Comparison of ENCODE assay signal across 15 cellular contexts in the genomic region with DNA sequence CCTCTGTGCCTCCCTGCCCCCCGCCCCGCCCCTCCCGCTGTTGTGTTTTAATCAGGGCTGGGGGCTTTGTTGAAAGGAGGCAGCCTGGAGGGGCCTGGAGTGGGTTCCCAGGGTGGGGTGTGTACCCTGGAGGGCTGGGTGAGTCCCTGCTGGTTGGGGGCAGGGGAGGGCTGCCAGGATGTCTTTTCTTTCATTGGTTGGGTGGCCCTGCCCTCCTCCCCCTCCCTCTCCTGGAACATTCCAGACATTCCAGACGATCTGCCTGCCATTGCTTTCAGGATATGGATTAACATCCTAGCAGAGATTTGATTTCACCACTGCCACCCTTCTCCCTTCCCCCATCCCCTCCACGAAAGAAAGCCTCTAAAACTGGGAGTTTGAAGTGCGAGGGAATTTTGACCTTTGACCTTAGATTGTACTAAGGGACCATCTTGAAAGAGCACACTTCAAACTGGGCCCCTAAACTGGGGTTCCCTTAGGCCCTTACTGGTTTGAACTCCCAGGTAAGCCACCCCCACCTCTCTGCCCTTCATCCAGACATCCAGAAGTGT. TPM values are rescaled to one million over a fixed set of nuclear protein-coding genes. Genes with fewer than 3 reads are reported as not detected.
DNase-seq lines count a peak whose midpoint lies in the region; ATAC-seq, FAIRE-seq and TF ChIP-seq lines count a peak whose summit lies in the region.
"Had no signal": no experiment of that assay in that cellular context is flagged by ENCODE, and none has a peak within 500 bp of the region (broad histone marks: within the 10 kb centered on the region; RNA-seq: fewer than 3 reads in every experiment).

No MANE protein-coding gene starts in this region.

- no peak for FAIRE-seq in H54 (lab: Jason Lieb, UNC)
- FAIRE-seq: small intestine had no signal

- H3K4me1 Mint-ChIP-seq in stimulated activated naive CD8-positive, alpha-beta T cell treated with anti-CD3 and anti-CD28 coated beads, Interleukin-15, amount 100 ng/mL, for 72 hours: no peaks in the 10 kb centered on the region

- intact Hi-C loops in left ventricle myocardium superior (cut with micrococcal nuclease): no loop called here

- no peaks in the 10 kb centered on the region for H3K9me3 Mint-ChIP-seq in stimulated activated naive CD8-positive, alpha-beta T cell treated with anti-CD3 and anti-CD28 coated beads, Interleukin-15, amount 100 ng/mL, for 72 hours

- H3K27me3 Mint-ChIP-seq in stimulated activated naive CD8-positive, alpha-beta T cell treated with anti-CD3 and anti-CD28 coated beads, Interleukin-15, amount 100 ng/mL, for 72 hours: no peaks in the 10 kb centered on the region

- no peak overlapping the region for H3K27ac Mint-ChIP-seq in stimulated activated naive CD8-positive, alpha-beta T cell treated with anti-CD3 and anti-CD28 coated beads, Interleukin-15, amount 100 ng/mL, for 72 hours

- TF ChIP-seq POLR2A in H54 (IDR thresholded peaks at IDR 0.05; ENCODE audit: low read depth, low read length): no peak

- H3K4me3 Mint-ChIP-seq in stimulated activated naive CD8-positive, alpha-beta T cell treated with anti-CD3 and anti-CD28 coated beads, Interleukin-15, amount 100 ng/mL, for 72 hours: no peak overlapping the region

- ATAC-seq in stimulated activated naive CD8-positive, alpha-beta T cell treated with anti-CD3 and anti-CD28 coated beads, Interleukin-15, amount 100 ng/mL, for 72 hours: no peak
- no peak for ATAC-seq in GM18907 (IDR thresholded peaks at IDR 0.05; ENCODE audit: unreplicated experiment)
- no peak for ATAC-seq in left ventricle myocardium superior

- DNase-seq in H54 (ENCODE audit: insufficient read length, low spot score): peak; percentile 52
- DNase-seq in SW480 (ENCODE audit: low spot score): peak; percentile 48
- peak; percentile 79 for DNase-seq in hepatic stellate cell (ENCODE audit: low spot score)
- peak; percentile 82 for DNase-seq in retinal pigment epithelial cell (ENCODE audit: low read depth)
- DNase-seq in stimulated activated naive CD8-positive, alpha-beta T cell treated with anti-CD3 and anti-CD28 coated beads, Interleukin-15, amount 100 ng/mL, for 72 hours: no peak
- DNase-seq in stimulated activated naive CD4-positive, alpha-beta T cell treated with Interleukin-2 at 50 U/mL for 16 hours (lab: John Stamatoyannopoulos, UW): no peak
- no peak for DNase-seq in left ventricle myocardium superior
- DNase-seq: effector CD4-positive, alpha-beta T cell; KG1; lower lobe of right lung; NCI-H82; small intestine; stimulated activated naive CD4-positive, alpha-beta T cell; T1000 had no signal

- H3K4me3 ChIP-seq in retinal pigment epithelial cell (ENCODE audit: low read length): no peak overlapping the region
- H3K4me3 ChIP-seq: lower lobe of right lung had no signal

- no peak for TF ChIP-seq CTCF in retinal pigment epithelial cell (conservative IDR thresholded peaks at IDR 0.05; ENCODE audit: low read depth, low read length)

RNA-seq across cellular contexts. Expression of a gene that starts 25.3 kb away (rescaled TPM):
- total RNA-seq in left ventricle myocardium superior: not detected
- total RNA-seq: lower lobe of right lung had no signal

RNA-seq across cellular contexts. Expression of a gene that starts 54.1 kb away (rescaled TPM):
- total RNA-seq in left ventricle myocardium superior: not detected
- total RNA-seq: lower lobe of right lung had no signal

Comparison
In these comparisons a context has a peak if more than half of its experiments do, and no peak if none do; other contexts are left out.
1. DNase-seq: peak in H54 (single experiment), SW480 (single experiment), hepatic stellate cell (single experiment) and retinal pigment epithelial cell (single experiment); none in stimulated activated naive CD8-positive, alpha-beta T cell treated with anti-CD3 and anti-CD28 coated beads, Interleukin-15, amount 100 ng/mL, for 72 hours (0 of 2), stimulated activated naive CD4-positive, alpha-beta T cell treated with Interleukin-2 at 50 U/mL for 16 hours (single experiment) and left ventricle myocardium superior (single experiment).